In genomic region chr20:58125726-58126125, GRCh38 we compare ENCODE assay signal across 31 cellular contexts.
"Had no signal": no experiment of that assay in that cellular context is flagged by ENCODE, and none has a peak within 500 bp of the region (broad histone marks: within the 10 kb centered on the region; RNA-seq: fewer than 3 reads in every experiment).

No MANE protein-coding gene starts in this region.

- DNase-seq: Karpas-422, NCI-H1048, NCI-H1092 treated with DMSO at 0.1 percent for 48 hours, NCI-H1105 treated with DMSO at 0.1 percent for 48 hours, NCI-H1417, NCI-H1436, NCI-H146, NCI-H1694, NCI-H187, NCI-H1930, NCI-H2029 treated with DMSO at 0.1 percent for 48 hours, NCI-H2081 treated with DMSO at 0.1 percent for 48 hours, NCI-H2107, NCI-H2171, NCI-H226, NCI-H446 treated with DMSO at 0.1 percent for 48 hours, NCI-H510A, NCI-H524, NCI-H526 treated with DMSO at 0.1 percent for 48 hours, NCI-H774, PC-9, SHP77, SIG-M5, SJCRH30, T-cell had no signal

- H3K27ac ChIP-seq: KMS-11, PC-9, RWPE1, SJCRH30, SK-N-MC had no signal

- H3K4me2 ChIP-seq: KMS-11, PC-9 had no signal

- H2AFZ ChIP-seq: PC-9 had no signal

- H3K9ac ChIP-seq: KMS-11 had no signal

- ATAC-seq: Panc1, Right ventricle myocardium inferior, SK-N-SH treated with all-trans-retinoic acid at 6 μM for 48 hours, T-cell had no signal

- H3K27me3 ChIP-seq: SJCRH30 had no signal

- H3K36me3 ChIP-seq: SJCRH30 had no signal

- H3K4me3 ChIP-seq: SJCRH30, SK-N-MC had no signal
